8 cellular contexts compared by ENCODE assay signal in genomic region chr7:100874577-100875355, GRCh38. TPM values are rescaled to one million over a fixed set of nuclear protein-coding genes. Genes with fewer than 3 reads are reported as not detected.
DNase-seq lines count a peak whose midpoint lies in the region; ATAC-seq, FAIRE-seq and TF ChIP-seq lines count a peak whose summit lies in the region.

A gene with protein sequence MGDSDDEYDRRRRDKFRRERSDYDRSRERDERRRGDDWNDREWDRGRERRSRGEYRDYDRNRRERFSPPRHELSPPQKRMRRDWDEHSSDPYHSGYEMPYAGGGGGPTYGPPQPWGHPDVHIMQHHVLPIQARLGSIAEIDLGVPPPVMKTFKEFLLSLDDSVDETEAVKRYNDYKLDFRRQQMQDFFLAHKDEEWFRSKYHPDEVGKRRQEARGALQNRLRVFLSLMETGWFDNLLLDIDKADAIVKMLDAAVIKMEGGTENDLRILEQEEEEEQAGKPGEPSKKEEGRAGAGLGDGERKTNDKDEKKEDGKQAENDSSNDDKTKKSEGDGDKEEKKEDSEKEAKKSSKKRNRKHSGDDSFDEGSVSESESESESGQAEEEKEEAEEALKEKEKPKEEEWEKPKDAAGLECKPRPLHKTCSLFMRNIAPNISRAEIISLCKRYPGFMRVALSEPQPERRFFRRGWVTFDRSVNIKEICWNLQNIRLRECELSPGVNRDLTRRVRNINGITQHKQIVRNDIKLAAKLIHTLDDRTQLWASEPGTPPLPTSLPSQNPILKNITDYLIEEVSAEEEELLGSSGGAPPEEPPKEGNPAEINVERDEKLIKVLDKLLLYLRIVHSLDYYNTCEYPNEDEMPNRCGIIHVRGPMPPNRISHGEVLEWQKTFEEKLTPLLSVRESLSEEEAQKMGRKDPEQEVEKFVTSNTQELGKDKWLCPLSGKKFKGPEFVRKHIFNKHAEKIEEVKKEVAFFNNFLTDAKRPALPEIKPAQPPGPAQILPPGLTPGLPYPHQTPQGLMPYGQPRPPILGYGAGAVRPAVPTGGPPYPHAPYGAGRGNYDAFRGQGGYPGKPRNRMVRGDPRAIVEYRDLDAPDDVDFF (plus strand): TSS chr7:100875103. CDS start chr7:100875591, 488 bp downstream.

- peaks cover 33 to 59% (median 55%) of the 10 kb centered on the region in 4 donors for H3K4me1 ChIP-seq in esophagus muscularis mucosa

- H3K27ac Mint-ChIP-seq in activated T-cell treated with anti-CD3 and anti-CD28 coated beads, Interleukin-2, amount 50 U/mL, for 72 hours, result peak within 1 kb of the TSS; percentile 90

- ATAC-seq in GM21737 (IDR thresholded peaks at IDR 0.05; ENCODE audit: unreplicated experiment), result peak; percentile 93
- peak; percentile 94 to 95 for ATAC-seq in activated T-cell treated with anti-CD3 and anti-CD28 coated beads, Interleukin-2, amount 50 U/mL, for 72 hours (replicated peaks in 1 of 2)

- intact Hi-C loops in esophagus muscularis mucosa (cut with DNase I), result no loop called here

- H3K9me3 Mint-ChIP-seq in activated T-cell treated with anti-CD3 and anti-CD28 coated beads, Interleukin-2, amount 50 U/mL, for 72 hours, result no peaks in the 10 kb centered on the region

- H3K4me3 ChIP-seq in esophagus muscularis mucosa, result peak within 1 kb of the TSS; percentile 92 to 99 (median 94)

- H3K36me3 ChIP-seq in KOPT-K1 (ENCODE audit: insufficient read depth, low read length) (peaks cover 38% of the 10 kb centered on the region), esophagus muscularis mucosa (peaks cover 24 to 72% (median 53%) of the 10 kb centered on the region in 4 donors)

- peak; percentile 92 for TF ChIP-seq POLR2A in esophagus muscularis mucosa (IDR thresholded peaks at IDR 0.05; ENCODE audit: low read depth)

- 8% methylated on average over 25 of the region's 79 CpGs for WGBS in esophagus muscularis mucosa

- H3K27ac ChIP-seq in KOPT-K1 (ENCODE audit: low read depth, low read length, poor library complexity, severe bottlenecking), result peak within 1 kb of the TSS; percentile 98
- peak within 1 kb of the TSS; percentile 92 to 99 (median 97) for H3K27ac ChIP-seq in esophagus muscularis mucosa (replicated peaks in 1 of 4)

- no peak for TF ChIP-seq EP300 in esophagus muscularis mucosa (IDR thresholded peaks at IDR 0.05)

- no peaks in the 10 kb centered on the region for H3K27me3 Mint-ChIP-seq in activated T-cell treated with anti-CD3 and anti-CD28 coated beads, Interleukin-2, amount 50 U/mL, for 72 hours (ENCODE audit: low read depth)

- DNase-seq in DMS79 treated with DMSO at 0.1 percent for 48 hours (lab: John Stamatoyannopoulos, UW), result peak; percentile 97
- peak; percentile 95 for DNase-seq in RCC 7860 (ENCODE audit: low spot score)
- peak; percentile 98 to 99 for DNase-seq in activated T-cell treated with anti-CD3 and anti-CD28 coated beads, Interleukin-2, amount 50 U/mL, for 72 hours
- peak; percentile 100 for DNase-seq in esophagus muscularis mucosa (ENCODE audit: extremely low spot score)
- peak; percentile 100 for DNase-seq in myocyte (ENCODE audit: low read depth)
- DNase-seq in stimulated activated CD8-positive, alpha-beta memory T cell treated with anti-CD3 and anti-CD28 coated beads, Interleukin-7, amount 100 ng/mL, for 48 hours (ENCODE audit: extremely low read depth in 1 of 2, low read depth in 1 of 2), result peak; percentile 93 to 98

- peak in 2 of 3 experiments; percentile 43 to 65 for TF ChIP-seq CTCF in esophagus muscularis mucosa (IDR thresholded peaks at IDR 0.05)

- H3K9me3 ChIP-seq in KOPT-K1 (ENCODE audit: insufficient read depth, low read length, poor library complexity, severe bottlenecking) (no peaks in the 10 kb centered on the region), esophagus muscularis mucosa (no peaks in the 10 kb centered on the region)

- peak within 1 kb of the TSS; percentile 86 to 98 for H3K4me3 Mint-ChIP-seq in activated T-cell treated with anti-CD3 and anti-CD28 coated beads, Interleukin-2, amount 50 U/mL, for 72 hours

- peaks cover 0 to 10% (median 0%) of the 10 kb centered on the region in 4 donors for H3K27me3 ChIP-seq in esophagus muscularis mucosa

- H3K4me1 Mint-ChIP-seq in activated T-cell treated with anti-CD3 and anti-CD28 coated beads, Interleukin-2, amount 50 U/mL, for 72 hours (ENCODE audit: low read depth), result peaks cover 47% of the 10 kb centered on the region

- H3K36me3 Mint-ChIP-seq in activated T-cell treated with anti-CD3 and anti-CD28 coated beads, Interleukin-2, amount 50 U/mL, for 72 hours (ENCODE audit: insufficient read depth in 2 of 2), result peaks cover 12 to 50% of the 10 kb centered on the region in 2 donors

- peak; percentile 81 for FAIRE-seq in RCC 7860 (lab: Jason Lieb, UNC)

RNA-seq across cellular contexts. Expression of the gene that starts here (rescaled TPM):
- 100 to 1,000 TPM; 140 to 145 TPM for total RNA-seq in activated T-cell treated with anti-CD3 and anti-CD28 coated beads, Interleukin-2, amount 50 U/mL, for 72 hours
- total RNA-seq in esophagus muscularis mucosa (10 to 100 TPM; 47.2 to 69.6 (median 61.7) TPM), myocyte (44.7 and 55.7 TPM in 2 replicates)
- polyA plus RNA-seq in myocyte (2012), result 82.6 TPM

Comparison
In these comparisons a context has a peak if more than half of its experiments do, and no peak if none do; other contexts are left out.
1. Peak in every context shown above with its lines: DNase-seq, ATAC-seq, H3K4me3 ChIP-seq and H3K27ac ChIP-seq.